15 cellular contexts compared by ENCODE assay signal in genomic region chr17:64377769-64378282, GRCh38. TPM values are rescaled to one million over a fixed set of nuclear protein-coding genes. Genes with fewer than 3 reads are reported as not detected.
DNase-seq lines count a peak whose midpoint lies in the region; ATAC-seq and TF ChIP-seq lines count a peak whose summit lies in the region.
"Had no signal": no experiment of that assay in that cellular context is flagged by ENCODE, and none has a peak within 500 bp of the region (broad histone marks: within the 10 kb centered on the region; RNA-seq: fewer than 3 reads in every experiment).

No MANE protein-coding gene starts in this region.

- H2BK120ac ChIP-seq in mesenchymal stem cell (ENCODE audit: low read depth, low read length) (no peak overlapping the region), H9 (ENCODE audit: low read depth, low read length, poor library complexity, severe bottlenecking) (no peak overlapping the region)

- DNase-seq in DMS 273 (lab: John Stamatoyannopoulos, UW; ENCODE audit: unreplicated experiment) (peak; percentile 81), NCI-H2171 (lab: John Stamatoyannopoulos, UW) (peak; percentile 45), mammary epithelial cell (peak; percentile 70), mesenchymal stem cell (peak; percentile 76), H9 (no peak), SW 1271 (lab: John Stamatoyannopoulos, UW) (no peak)
- DNase-seq in activated CD4-positive, alpha-beta T cell treated with anti-CD3 and anti-CD28 coated beads, Interleukin-2, amount 50 U/mL, for 1 hour: no peak
- DNase-seq: activated gamma-delta T cell treated with Interleukin-2 at 50 U/mL for 16 hours; KG1; NCI-H1417; stimulated activated CD4-positive, alpha-beta T cell treated with anti-CD3 and anti-CD28 coated beads, Interleukin-1b, Interleukin-23, amount 100 ng/mL, for 48 hours had no signal

- dilution Hi-C loops in mammary epithelial cell (cut with HindIII; ENCODE audit: low sequenced_read_pairs): loop anchor here (10.0 kb wide), 1 partner anchor 97 kb away; no protein-coding TSS in a partner anchor

- TF ChIP-seq CTCF in mammary epithelial cell (conservative IDR thresholded peaks at IDR 0.05 in 1 of 2, IDR thresholded peaks at IDR 0.05 in 1 of 2; ENCODE audit: extremely low read depth in 1 of 2, insufficient read depth in 1 of 2, low read depth in 1 of 2, low read length in 2 of 2): no peak
- no peak for TF ChIP-seq CTCF in H9 (conservative IDR thresholded peaks at IDR 0.05)

- no peak overlapping the region for H3K27ac ChIP-seq in mammary epithelial cell (ENCODE audit: insufficient read depth, low read depth, low read length)
- H3K27ac ChIP-seq in mesenchymal stem cell (ENCODE audit: low read length, poor library complexity, severe bottlenecking): no peak overlapping the region
- H3K27ac ChIP-seq in H9 (ENCODE audit: insufficient read length, low read depth, low read length): no peak overlapping the region

- no peak overlapping the region for H4K5ac ChIP-seq in H9 (ENCODE audit: insufficient read length, low read depth, low read length)

- H3K4me3 Mint-ChIP-seq in H9: no peak overlapping the region; a peak in 1 of 5 replicates
- H3K4me3 Mint-ChIP-seq: brain had no signal

- H2AK5ac ChIP-seq in mesenchymal stem cell (ENCODE audit: low read length, severe bottlenecking) (no peak overlapping the region), H9 (ENCODE audit: insufficient read length, low read length) (no peak overlapping the region)

- H3K4me1 ChIP-seq in mammary epithelial cell (ENCODE audit: insufficient read depth, low read length) (no peaks in the 10 kb centered on the region), mesenchymal stem cell (ENCODE audit: control insufficient read depth, insufficient read depth, low read depth, low read length) (peaks cover 2% of the 10 kb centered on the region), H9 (ENCODE audit: insufficient read depth, low read length) (no peaks in the 10 kb centered on the region)

- H3K4me1 Mint-ChIP-seq in H9: no peaks in the 10 kb centered on the region
- H3K4me1 Mint-ChIP-seq: brain had no signal

- H2BK5ac ChIP-seq in mesenchymal stem cell (ENCODE audit: low read depth, low read length, poor library complexity, severe bottlenecking) (no peak overlapping the region), H9 (ENCODE audit: insufficient read length, low read length) (no peak overlapping the region)

- H4K8ac ChIP-seq in mesenchymal stem cell (ENCODE audit: low read length) (no peak overlapping the region), H9 (replicated peaks; ENCODE audit: insufficient read length, low read depth, low read length) (no peak overlapping the region)

- no peak overlapping the region for H2BK12ac ChIP-seq in mesenchymal stem cell (ENCODE audit: low read length in 2 of 2)
- no peak overlapping the region for H2BK12ac ChIP-seq in H9 (ENCODE audit: insufficient read length, low read depth, low read length)

- no peak overlapping the region for H3T11ph ChIP-seq in H9 (ENCODE audit: low read length)

- H2AFZ ChIP-seq in mammary epithelial cell (ENCODE audit: low read depth, low read length): no peak overlapping the region
- H2AFZ ChIP-seq in mesenchymal stem cell (ENCODE audit: low read depth, low read length): no peak overlapping the region
- no peak overlapping the region for H2AFZ ChIP-seq in H9 (ENCODE audit: low read length)

- H3K9me3 ChIP-seq in mammary epithelial cell (replicated peaks; ENCODE audit: insufficient read depth, low read length) (no peaks in the 10 kb centered on the region), mesenchymal stem cell (ENCODE audit: control insufficient read depth, low read length) (no peaks in the 10 kb centered on the region), H9 (ENCODE audit: control insufficient read depth, low read depth, low read length) (no peaks in the 10 kb centered on the region)

- no peak overlapping the region for H3K23ac ChIP-seq in mesenchymal stem cell (ENCODE audit: low read length in 2 of 2)
- no peak overlapping the region for H3K23ac ChIP-seq in H9 (ENCODE audit: insufficient read length, low read depth, low read length)

- no peaks in the 10 kb centered on the region for H3K36me3 Mint-ChIP-seq in H9 (ENCODE audit: insufficient read depth in 1 of 3, low read depth in 3 of 3)
- H3K36me3 Mint-ChIP-seq: brain had no signal

- H3K4me3 ChIP-seq in mammary epithelial cell (replicated peaks in 1 of 3; ENCODE audit: insufficient read depth in 1 of 3, low read depth in 2 of 3, low read length in 3 of 3) (no peak overlapping the region), mesenchymal stem cell (ENCODE audit: insufficient read depth in 1 of 2, low read depth in 1 of 2, low read length in 2 of 2) (no peak overlapping the region)

- H3K27me3 ChIP-seq in mammary epithelial cell (ENCODE audit: insufficient read depth, low read length) (no peaks in the 10 kb centered on the region), mesenchymal stem cell (ENCODE audit: control insufficient read depth in 1 of 2, insufficient read depth in 1 of 2, low read length in 2 of 2) (peaks cover 0 to 5% of the 10 kb centered on the region in 2 experiments), H9 (ENCODE audit: insufficient read depth, low read length) (no peaks in the 10 kb centered on the region)

- no TSS peak for BruUV-seq in mammary epithelial cell (replicated peaks; lab: Mats Ljungman, UMichigan)

- H3K9ac ChIP-seq in mammary epithelial cell (ENCODE audit: insufficient read depth, low read length): no peak overlapping the region
- H3K9ac ChIP-seq in mesenchymal stem cell (ENCODE audit: low read length): no peak overlapping the region
- H3K9ac ChIP-seq in H9 (ENCODE audit: extremely low read depth, insufficient read length, low read length): no peak overlapping the region

- H3K4ac ChIP-seq in mesenchymal stem cell (ENCODE audit: low read depth in 1 of 2, low read length in 2 of 2): no peak overlapping the region
- no peak overlapping the region for H3K4ac ChIP-seq in H9 (ENCODE audit: low read depth, low read length)

- intact Hi-C loops in mammary epithelial cell (cut with micrococcal nuclease): no loop called here

- no peak overlapping the region for H3K56ac ChIP-seq in H9 (ENCODE audit: insufficient read length, low read depth, low read length)

- in situ Hi-C loops in mammary epithelial cell (cut with MboI; ENCODE audit: low sequenced_read_pairs in 2 of 2): no loop called here

- ATAC-seq in HG02870 (IDR thresholded peaks at IDR 0.05; ENCODE audit: unreplicated experiment): no peak
- ATAC-seq: SK-N-SH treated with all-trans-retinoic acid at 6 μM for 48 hours had no signal

- H3K18ac ChIP-seq in mesenchymal stem cell (ENCODE audit: low read depth in 1 of 2, low read length in 2 of 2): no peak overlapping the region
- H3K18ac ChIP-seq in H9 (ENCODE audit: insufficient read length, low read depth, low read length): no peak overlapping the region

- H3K27me3 Mint-ChIP-seq in H9 (ENCODE audit: low read depth): no peaks in the 10 kb centered on the region

- H2BK20ac ChIP-seq in H9 (ENCODE audit: low read depth, low read length, poor library complexity, severe bottlenecking): no peak overlapping the region

- H3K79me1 ChIP-seq in mesenchymal stem cell (replicated peaks; ENCODE audit: low read length, poor library complexity, severe bottlenecking) (no peaks in the 10 kb centered on the region), H9 (ENCODE audit: insufficient read depth, low read depth, low read length, poor library complexity, severe bottlenecking) (no peaks in the 10 kb centered on the region)

- H4K20me1 ChIP-seq in mammary epithelial cell (ENCODE audit: insufficient read depth, low read length): no peaks in the 10 kb centered on the region
- H4K20me1 ChIP-seq in H9 (ENCODE audit: control insufficient read depth, insufficient read depth, insufficient read length): no peaks in the 10 kb centered on the region

- CTCF ChIA-PET in mammary epithelial cell (lab: Charles Lee; ENCODE audit: low non-redundant PET): no interaction called here

- no peak overlapping the region for H3K14ac ChIP-seq in mesenchymal stem cell (ENCODE audit: low read length in 2 of 2)
- H3K14ac ChIP-seq in H9 (ENCODE audit: insufficient read depth, low read length): no peak overlapping the region

- H3K4me2 ChIP-seq in mammary epithelial cell (ENCODE audit: insufficient read depth, low read depth, low read length) (no peak overlapping the region), mesenchymal stem cell (ENCODE audit: low read length, poor library complexity, severe bottlenecking) (no peak overlapping the region), H9 (ENCODE audit: insufficient read depth, insufficient read length, low read length) (no peak overlapping the region)

- H3K9me3 Mint-ChIP-seq in H9: no peaks in the 10 kb centered on the region; a peak in 1 of 5 replicates

- H3K36me3 ChIP-seq in mammary epithelial cell (ENCODE audit: insufficient read depth, low read length) (no peaks in the 10 kb centered on the region), mesenchymal stem cell (ENCODE audit: control insufficient read depth in 1 of 2, insufficient read depth in 2 of 2, low read depth in 1 of 2, low read length in 2 of 2) (no peaks in the 10 kb centered on the region)

- WGBS in mammary epithelial cell (ENCODE audit: low coverage, missing lambda C conversion rate): 89% methylated on average over 9 of the region's 10 CpGs
- WGBS in mesenchymal stem cell: 86% methylated on average over 10 of the region's 10 CpGs
- no CpG with 5 or more reads among the region's 10 CpGs for WGBS in H9 (ENCODE audit: extremely low coverage, insufficient read length, low lambda C conversion rate)

- no peaks in the 10 kb centered on the region for H3K23me2 ChIP-seq in H9 (ENCODE audit: insufficient read length, low read depth, low read length, poor library complexity, severe bottlenecking)

- H4K91ac ChIP-seq in mesenchymal stem cell (ENCODE audit: low read length): no peak overlapping the region
- H4K91ac ChIP-seq in H9 (ENCODE audit: insufficient read length, low read depth, low read length): no peak overlapping the region

- H3K27ac Mint-ChIP-seq in H9: no peak overlapping the region
- H3K27ac Mint-ChIP-seq: brain had no signal

- no peaks in the 10 kb centered on the region for H3K79me2 ChIP-seq in mammary epithelial cell (ENCODE audit: insufficient read depth, low read length)
- H3K79me2 ChIP-seq in H9 (ENCODE audit: insufficient read depth, low read length): no peaks in the 10 kb centered on the region

- H2BK15ac ChIP-seq in mesenchymal stem cell (ENCODE audit: low read depth, poor library complexity, severe bottlenecking) (no peak overlapping the region), H9 (ENCODE audit: low read depth, low read length) (no peak overlapping the region)

RNA-seq across cellular contexts. Expression of gene PECAM1, which starts 12.8 kb away (rescaled TPM):
- total RNA-seq in mammary epithelial cell (under 1 TPM in 1 of 2 donors, not detected in 1; 0.42 TPM), H9 (2021) (0.15 and 0.17 TPM in 2 replicates)
- polyA plus RNA-seq in mammary epithelial cell: 0.01 TPM
- polyA minus RNA-seq in mammary epithelial cell: not detected
- 0.18 TPM for polyA plus RNA-seq in mesenchymal stem cell (2013, experiment 1 of 2)
- polyA plus RNA-seq in mesenchymal stem cell (2013, experiment 2 of 2): 0.66 TPM
- polyA plus RNA-seq: neural cell had no signal

Comparison
In these comparisons a context has a peak if more than half of its experiments do, and no peak if none do; other contexts are left out.
1. DNase-seq: peak in DMS 273 (single experiment), NCI-H2171 (single experiment), mammary epithelial cell (single experiment) and mesenchymal stem cell (single experiment); none in activated CD4-positive, alpha-beta T cell treated with anti-CD3 and anti-CD28 coated beads, Interleukin-2, amount 50 U/mL, for 1 hour (single experiment), H9 (single experiment) and SW 1271 (0 of 2).